1 cellular context compared by ENCODE assay signal in the genomic region with DNA sequence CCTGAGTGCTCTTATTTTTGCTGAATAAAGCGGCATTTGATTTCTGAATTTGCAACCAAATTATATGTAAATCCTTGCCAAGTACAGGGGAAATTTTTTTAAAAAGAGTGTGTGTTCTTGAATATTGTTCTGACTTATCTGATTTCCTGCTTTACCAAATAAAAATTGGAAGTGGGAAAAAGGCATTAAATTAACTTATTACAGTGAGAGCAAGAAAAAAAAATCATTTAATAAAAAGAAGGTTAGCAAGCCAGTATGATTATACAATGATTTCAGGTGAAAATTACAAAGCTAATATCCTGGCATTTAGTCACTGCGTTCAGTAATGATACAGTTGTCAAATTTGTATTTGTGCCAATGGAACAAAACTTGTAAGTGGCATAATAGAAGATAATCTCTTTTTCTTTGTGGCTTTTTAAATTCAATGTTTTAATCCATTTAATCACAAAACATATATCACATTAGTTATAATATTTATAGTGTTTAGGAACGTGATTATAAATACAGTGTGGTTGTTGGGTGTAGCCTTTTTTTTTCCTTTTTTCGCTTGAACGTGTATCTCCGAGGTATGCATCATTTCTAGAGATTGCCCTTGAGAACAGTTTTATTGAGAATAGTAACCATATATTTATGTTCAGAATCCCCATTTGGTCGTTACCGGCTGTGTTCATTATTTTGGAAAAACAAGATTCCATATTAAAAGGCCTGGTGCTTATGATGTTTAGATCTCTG.
TF ChIP-seq lines count a peak whose summit lies in the region.

No MANE protein-coding gene starts in this region.

TF ChIP-seq in WTC11, 78 proteins besides CTCF, POLR2A, EP300 and RAD21 (continued from another document):
- TF ChIP-seq, protein P1, sequence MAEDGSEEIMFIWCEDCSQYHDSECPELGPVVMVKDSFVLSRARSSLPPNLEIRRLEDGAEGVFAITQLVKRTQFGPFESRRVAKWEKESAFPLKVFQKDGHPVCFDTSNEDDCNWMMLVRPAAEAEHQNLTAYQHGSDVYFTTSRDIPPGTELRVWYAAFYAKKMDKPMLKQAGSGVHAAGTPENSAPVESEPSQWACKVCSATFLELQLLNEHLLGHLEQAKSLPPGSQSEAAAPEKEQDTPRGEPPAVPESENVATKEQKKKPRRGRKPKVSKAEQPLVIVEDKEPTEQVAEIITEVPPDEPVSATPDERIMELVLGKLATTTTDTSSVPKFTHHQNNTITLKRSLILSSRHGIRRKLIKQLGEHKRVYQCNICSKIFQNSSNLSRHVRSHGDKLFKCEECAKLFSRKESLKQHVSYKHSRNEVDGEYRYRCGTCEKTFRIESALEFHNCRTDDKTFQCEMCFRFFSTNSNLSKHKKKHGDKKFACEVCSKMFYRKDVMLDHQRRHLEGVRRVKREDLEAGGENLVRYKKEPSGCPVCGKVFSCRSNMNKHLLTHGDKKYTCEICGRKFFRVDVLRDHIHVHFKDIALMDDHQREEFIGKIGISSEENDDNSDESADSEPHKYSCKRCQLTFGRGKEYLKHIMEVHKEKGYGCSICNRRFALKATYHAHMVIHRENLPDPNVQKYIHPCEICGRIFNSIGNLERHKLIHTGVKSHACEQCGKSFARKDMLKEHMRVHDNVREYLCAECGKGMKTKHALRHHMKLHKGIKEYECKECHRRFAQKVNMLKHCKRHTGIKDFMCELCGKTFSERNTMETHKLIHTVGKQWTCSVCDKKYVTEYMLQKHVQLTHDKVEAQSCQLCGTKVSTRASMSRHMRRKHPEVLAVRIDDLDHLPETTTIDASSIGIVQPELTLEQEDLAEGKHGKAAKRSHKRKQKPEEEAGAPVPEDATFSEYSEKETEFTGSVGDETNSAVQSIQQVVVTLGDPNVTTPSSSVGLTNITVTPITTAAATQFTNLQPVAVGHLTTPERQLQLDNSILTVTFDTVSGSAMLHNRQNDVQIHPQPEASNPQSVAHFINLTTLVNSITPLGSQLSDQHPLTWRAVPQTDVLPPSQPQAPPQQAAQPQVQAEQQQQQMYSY (CRISPR knock-in tag; IDR thresholded peaks at IDR 0.05) = no peak
- no peak for TF ChIP-seq FOXK1 (CRISPR knock-in tag; IDR thresholded peaks at IDR 0.05)
- no peak for TF ChIP-seq SMAD3 (CRISPR knock-in tag; IDR thresholded peaks at IDR 0.05; ENCODE audit: borderline replicate concordance)
- TF ChIP-seq, protein P2, sequence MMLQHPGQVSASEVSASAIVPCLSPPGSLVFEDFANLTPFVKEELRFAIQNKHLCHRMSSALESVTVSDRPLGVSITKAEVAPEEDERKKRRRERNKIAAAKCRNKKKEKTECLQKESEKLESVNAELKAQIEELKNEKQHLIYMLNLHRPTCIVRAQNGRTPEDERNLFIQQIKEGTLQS (CRISPR knock-in tag; conservative IDR thresholded peaks at IDR 0.05) = no peak
- TF ChIP-seq NFE2L1 (CRISPR knock-in tag; IDR thresholded peaks at IDR 0.05) = no peak
- TF ChIP-seq, protein P3, sequence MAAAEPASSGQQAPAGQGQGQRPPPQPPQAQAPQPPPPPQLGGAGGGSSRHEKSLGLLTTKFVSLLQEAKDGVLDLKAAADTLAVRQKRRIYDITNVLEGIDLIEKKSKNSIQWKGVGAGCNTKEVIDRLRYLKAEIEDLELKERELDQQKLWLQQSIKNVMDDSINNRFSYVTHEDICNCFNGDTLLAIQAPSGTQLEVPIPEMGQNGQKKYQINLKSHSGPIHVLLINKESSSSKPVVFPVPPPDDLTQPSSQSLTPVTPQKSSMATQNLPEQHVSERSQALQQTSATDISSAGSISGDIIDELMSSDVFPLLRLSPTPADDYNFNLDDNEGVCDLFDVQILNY (CRISPR knock-in tag; IDR thresholded peaks at IDR 0.05) = no peak
- TF ChIP-seq, protein P4, sequence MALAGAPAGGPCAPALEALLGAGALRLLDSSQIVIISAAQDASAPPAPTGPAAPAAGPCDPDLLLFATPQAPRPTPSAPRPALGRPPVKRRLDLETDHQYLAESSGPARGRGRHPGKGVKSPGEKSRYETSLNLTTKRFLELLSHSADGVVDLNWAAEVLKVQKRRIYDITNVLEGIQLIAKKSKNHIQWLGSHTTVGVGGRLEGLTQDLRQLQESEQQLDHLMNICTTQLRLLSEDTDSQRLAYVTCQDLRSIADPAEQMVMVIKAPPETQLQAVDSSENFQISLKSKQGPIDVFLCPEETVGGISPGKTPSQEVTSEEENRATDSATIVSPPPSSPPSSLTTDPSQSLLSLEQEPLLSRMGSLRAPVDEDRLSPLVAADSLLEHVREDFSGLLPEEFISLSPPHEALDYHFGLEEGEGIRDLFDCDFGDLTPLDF (CRISPR knock-in tag; IDR thresholded peaks at IDR 0.05) = no peak
- TF ChIP-seq, protein P5, sequence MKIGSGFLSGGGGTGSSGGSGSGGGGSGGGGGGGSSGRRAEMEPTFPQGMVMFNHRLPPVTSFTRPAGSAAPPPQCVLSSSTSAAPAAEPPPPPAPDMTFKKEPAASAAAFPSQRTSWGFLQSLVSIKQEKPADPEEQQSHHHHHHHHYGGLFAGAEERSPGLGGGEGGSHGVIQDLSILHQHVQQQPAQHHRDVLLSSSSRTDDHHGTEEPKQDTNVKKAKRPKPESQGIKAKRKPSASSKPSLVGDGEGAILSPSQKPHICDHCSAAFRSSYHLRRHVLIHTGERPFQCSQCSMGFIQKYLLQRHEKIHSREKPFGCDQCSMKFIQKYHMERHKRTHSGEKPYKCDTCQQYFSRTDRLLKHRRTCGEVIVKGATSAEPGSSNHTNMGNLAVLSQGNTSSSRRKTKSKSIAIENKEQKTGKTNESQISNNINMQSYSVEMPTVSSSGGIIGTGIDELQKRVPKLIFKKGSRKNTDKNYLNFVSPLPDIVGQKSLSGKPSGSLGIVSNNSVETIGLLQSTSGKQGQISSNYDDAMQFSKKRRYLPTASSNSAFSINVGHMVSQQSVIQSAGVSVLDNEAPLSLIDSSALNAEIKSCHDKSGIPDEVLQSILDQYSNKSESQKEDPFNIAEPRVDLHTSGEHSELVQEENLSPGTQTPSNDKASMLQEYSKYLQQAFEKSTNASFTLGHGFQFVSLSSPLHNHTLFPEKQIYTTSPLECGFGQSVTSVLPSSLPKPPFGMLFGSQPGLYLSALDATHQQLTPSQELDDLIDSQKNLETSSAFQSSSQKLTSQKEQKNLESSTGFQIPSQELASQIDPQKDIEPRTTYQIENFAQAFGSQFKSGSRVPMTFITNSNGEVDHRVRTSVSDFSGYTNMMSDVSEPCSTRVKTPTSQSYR (CRISPR knock-in tag; IDR thresholded peaks at IDR 0.05) = no peak
- no peak for TF ChIP-seq ESRRA (CRISPR knock-in tag; IDR thresholded peaks at IDR 0.05; ENCODE audit: borderline replicate concordance)
- TF ChIP-seq IRF2 (CRISPR knock-in tag; IDR thresholded peaks at IDR 0.05; ENCODE audit: borderline replicate concordance, low read depth) = no peak
- TF ChIP-seq, protein P6, sequence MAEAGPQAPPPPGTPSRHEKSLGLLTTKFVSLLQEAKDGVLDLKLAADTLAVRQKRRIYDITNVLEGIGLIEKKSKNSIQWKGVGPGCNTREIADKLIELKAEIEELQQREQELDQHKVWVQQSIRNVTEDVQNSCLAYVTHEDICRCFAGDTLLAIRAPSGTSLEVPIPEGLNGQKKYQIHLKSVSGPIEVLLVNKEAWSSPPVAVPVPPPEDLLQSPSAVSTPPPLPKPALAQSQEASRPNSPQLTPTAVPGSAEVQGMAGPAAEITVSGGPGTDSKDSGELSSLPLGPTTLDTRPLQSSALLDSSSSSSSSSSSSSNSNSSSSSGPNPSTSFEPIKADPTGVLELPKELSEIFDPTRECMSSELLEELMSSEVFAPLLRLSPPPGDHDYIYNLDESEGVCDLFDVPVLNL (CRISPR knock-in tag; IDR thresholded peaks at IDR 0.05; ENCODE audit: borderline replicate concordance, low read depth) = no peak
- TF ChIP-seq, protein P7, sequence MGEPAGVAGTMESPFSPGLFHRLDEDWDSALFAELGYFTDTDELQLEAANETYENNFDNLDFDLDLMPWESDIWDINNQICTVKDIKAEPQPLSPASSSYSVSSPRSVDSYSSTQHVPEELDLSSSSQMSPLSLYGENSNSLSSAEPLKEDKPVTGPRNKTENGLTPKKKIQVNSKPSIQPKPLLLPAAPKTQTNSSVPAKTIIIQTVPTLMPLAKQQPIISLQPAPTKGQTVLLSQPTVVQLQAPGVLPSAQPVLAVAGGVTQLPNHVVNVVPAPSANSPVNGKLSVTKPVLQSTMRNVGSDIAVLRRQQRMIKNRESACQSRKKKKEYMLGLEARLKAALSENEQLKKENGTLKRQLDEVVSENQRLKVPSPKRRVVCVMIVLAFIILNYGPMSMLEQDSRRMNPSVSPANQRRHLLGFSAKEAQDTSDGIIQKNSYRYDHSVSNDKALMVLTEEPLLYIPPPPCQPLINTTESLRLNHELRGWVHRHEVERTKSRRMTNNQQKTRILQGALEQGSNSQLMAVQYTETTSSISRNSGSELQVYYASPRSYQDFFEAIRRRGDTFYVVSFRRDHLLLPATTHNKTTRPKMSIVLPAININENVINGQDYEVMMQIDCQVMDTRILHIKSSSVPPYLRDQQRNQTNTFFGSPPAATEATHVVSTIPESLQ (CRISPR knock-in tag; IDR thresholded peaks at IDR 0.05) = no peak
- TF ChIP-seq ZNF219 (CRISPR knock-in tag; IDR thresholded peaks at IDR 0.05; ENCODE audit: borderline replicate concordance) = no peak
